ENCODE assay signal across 8 cellular contexts in genomic region chr9:98410185-98410697, GRCh38.
DNase-seq lines count a peak whose midpoint lies in the region; FAIRE-seq and TF ChIP-seq lines count a peak whose summit lies in the region.

No MANE protein-coding gene starts in this region.

- DNase-seq in HFFc6 (peak; percentile 86), left ventricle myocardium inferior (peak; percentile 22), COR-L47 (lab: John Stamatoyannopoulos, UW) (no peak), GM19239 (ENCODE audit: insufficient read length, low spot score) (no peak), uterus (no peak)
- DNase-seq in activated naive CD4-positive, alpha-beta T cell treated with anti-CD3 and anti-CD28 coated beads, Interleukin-2, amount 50 U/mL, for 16 hours, result no peak

- H3K4me2 ChIP-seq in skeletal muscle satellite cell (ENCODE audit: low read length), result peak overlapping the region; percentile 15

- TF ChIP-seq CTCF in HFFc6 (IDR thresholded peaks at IDR 0.05), result peak; percentile 73
- peak; percentile 60 for TF ChIP-seq CTCF in WI38 (IDR thresholded peaks at IDR 0.05; ENCODE audit: low read depth, low read length)
- TF ChIP-seq CTCF in left ventricle myocardium inferior (IDR thresholded peaks at IDR 0.05; ENCODE audit: borderline replicate concordance), result peak; percentile 53
- TF ChIP-seq CTCF in uterus (IDR thresholded peaks at IDR 0.05), result no peak

- peaks cover 21% of the 10 kb centered on the region for H3K4me1 Mint-ChIP-seq in HFFc6 (ENCODE audit: low read depth)

- H3K27me3 ChIP-seq in left ventricle myocardium inferior (ENCODE audit: low read depth) (peaks cover 4% of the 10 kb centered on the region), skeletal muscle satellite cell (ENCODE audit: control insufficient read depth, insufficient read depth, low read length) (peaks cover 11% of the 10 kb centered on the region), uterus (no peaks in the 10 kb centered on the region)

- H3K4me1 ChIP-seq in left ventricle myocardium inferior (peaks cover 15% of the 10 kb centered on the region), skeletal muscle satellite cell (ENCODE audit: control insufficient read depth, insufficient read depth, low read length) (no peaks in the 10 kb centered on the region), uterus (peaks cover 0 to 4% of the 10 kb centered on the region in 2 donors)

- peak overlapping the region; percentile 64 for H3K4me3 Mint-ChIP-seq in HFFc6

- H3K36me3 Mint-ChIP-seq in HFFc6 (ENCODE audit: low read depth), result no peaks in the 10 kb centered on the region

- peaks cover 9% of the 10 kb centered on the region for H3K27me3 Mint-ChIP-seq in HFFc6 (ENCODE audit: insufficient read depth)

- FAIRE-seq in GM19239 (lab: Jason Lieb, UNC), result no peak

- H3K9ac ChIP-seq in skeletal muscle satellite cell (ENCODE audit: low read depth, low read length), result no peak overlapping the region

- H3K27ac ChIP-seq in left ventricle myocardium inferior (replicated peaks), result no peak overlapping the region
- H3K27ac ChIP-seq in uterus, result no peak overlapping the region

- H3K9me3 ChIP-seq in left ventricle myocardium inferior (replicated peaks) (no peaks in the 10 kb centered on the region), skeletal muscle satellite cell (replicated peaks; ENCODE audit: low read length) (no peaks in the 10 kb centered on the region), uterus (no peaks in the 10 kb centered on the region)

- no peak overlapping the region; the same call in 1 of the 2 replicates for H3K4me3 ChIP-seq in WI38 (ENCODE audit: low read depth, low read length)
- H3K4me3 ChIP-seq in left ventricle myocardium inferior, result no peak overlapping the region
- H3K4me3 ChIP-seq in skeletal muscle satellite cell (ENCODE audit: low read length), result no peak overlapping the region
- H3K4me3 ChIP-seq in uterus, result no peak overlapping the region

- TF ChIP-seq POLR2A in uterus (IDR thresholded peaks at IDR 0.05), result no peak

- peak overlapping the region; percentile 18; the same call in 1 of the 2 replicates for H3K27ac Mint-ChIP-seq in HFFc6

- H3K9me3 Mint-ChIP-seq in HFFc6, result no peaks in the 10 kb centered on the region

- intact Hi-C loops in left ventricle myocardium inferior (cut with micrococcal nuclease), result no loop called here
- intact Hi-C loops in uterus (cut with DNase I; ENCODE audit: low total_unique reads), result no loop called here

- H3K36me3 ChIP-seq in left ventricle myocardium inferior (no peaks in the 10 kb centered on the region), skeletal muscle satellite cell (ENCODE audit: insufficient read depth, low read length) (no peaks in the 10 kb centered on the region), uterus (no peaks in the 10 kb centered on the region)

Comparison
In these comparisons a context has a peak if more than half of its experiments do, and no peak if none do; other contexts are left out.
1. DNase-seq: peak in HFFc6 (single experiment) and left ventricle myocardium inferior (single experiment); none in COR-L47 (single experiment), activated naive CD4-positive, alpha-beta T cell treated with anti-CD3 and anti-CD28 coated beads, Interleukin-2, amount 50 U/mL, for 16 hours (single experiment), GM19239 (single experiment) and uterus (0 of 2).
2. CTCF ChIP-seq: peak in HFFc6 (single experiment), WI38 (single experiment) and left ventricle myocardium inferior (single experiment); none in uterus (0 of 4).